8 cellular contexts compared by ENCODE assay signal in the genomic region with DNA sequence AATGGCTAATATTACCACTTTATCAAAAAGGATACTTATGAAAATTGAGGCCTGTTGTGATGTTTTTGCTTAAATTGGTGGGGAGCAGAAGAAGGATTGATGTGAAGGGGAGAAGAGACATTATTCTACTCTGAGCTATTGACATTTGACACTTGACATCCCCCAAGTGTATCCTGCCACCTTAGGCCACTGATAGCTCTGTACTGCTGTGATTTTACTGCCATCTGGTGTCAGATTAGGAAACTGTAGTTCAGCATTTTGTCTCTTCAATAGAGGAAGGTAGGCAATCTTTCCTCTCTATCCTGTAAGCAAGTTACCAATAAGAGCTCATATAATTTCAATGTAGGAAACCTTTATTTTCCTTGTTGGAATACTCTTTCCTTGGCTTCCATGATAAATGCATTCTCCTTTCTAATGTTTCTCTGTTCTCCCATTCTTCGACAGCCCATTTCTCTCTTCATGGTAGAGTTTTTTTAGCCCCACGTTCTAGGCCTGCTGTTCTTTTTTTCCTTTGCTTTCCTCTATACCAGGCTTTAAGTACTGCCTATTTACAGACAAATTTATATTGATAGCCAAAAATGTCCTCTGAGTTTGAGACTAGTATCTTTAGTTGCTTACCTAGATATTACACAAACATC. TPM values are rescaled to one million over a fixed set of nuclear protein-coding genes. Genes with fewer than 3 reads are reported as not detected.
DNase-seq lines count a peak whose midpoint lies in the region; ATAC-seq and TF ChIP-seq lines count a peak whose summit lies in the region.

No MANE protein-coding gene starts in this region.

- intact Hi-C loops in activated CD4-positive, alpha-beta T cell treated with anti-CD3 and anti-CD28 coated beads, Interleukin-2, amount 10 ng/mL, durations not matched to agents 24 days and 14 days (cut with micrococcal nuclease), result loop anchor here (5.0 to 10.0 kb wide), 3 partner anchors 45 to 1097 kb away; partner anchors contain the start of genes PPHLN1 and ZCRB1
- intact Hi-C loops in ascending aorta (cut with DNase I), result no loop called here

- no peaks in the 10 kb centered on the region for H3K4me1 ChIP-seq in ascending aorta

- no peaks in the 10 kb centered on the region for H3K27me3 ChIP-seq in ascending aorta

- no peak overlapping the region for H3K4me3 Mint-ChIP-seq in activated CD4-positive, alpha-beta T cell treated with anti-CD3 and anti-CD28 coated beads, Interleukin-2, amount 10 ng/mL, durations not matched to agents 24 days and 14 days

- H3K27ac Mint-ChIP-seq in activated CD4-positive, alpha-beta T cell treated with anti-CD3 and anti-CD28 coated beads, Interleukin-2, amount 10 ng/mL, durations not matched to agents 24 days and 14 days, result no peak overlapping the region

- no peak overlapping the region for H3K27ac ChIP-seq in ascending aorta

- no peaks in the 10 kb centered on the region for H3K9me3 Mint-ChIP-seq in activated CD4-positive, alpha-beta T cell treated with anti-CD3 and anti-CD28 coated beads, Interleukin-2, amount 10 ng/mL, durations not matched to agents 24 days and 14 days

- no peaks in the 10 kb centered on the region for H3K27me3 Mint-ChIP-seq in activated CD4-positive, alpha-beta T cell treated with anti-CD3 and anti-CD28 coated beads, Interleukin-2, amount 10 ng/mL, durations not matched to agents 24 days and 14 days

- peaks cover 13% of the 10 kb centered on the region for H3K36me3 Mint-ChIP-seq in activated CD4-positive, alpha-beta T cell treated with anti-CD3 and anti-CD28 coated beads, Interleukin-2, amount 10 ng/mL, durations not matched to agents 24 days and 14 days (ENCODE audit: low read depth)

- peak; percentile 38 to 71 (median 52) for TF ChIP-seq CTCF in ascending aorta (IDR thresholded peaks at IDR 0.05)

- peaks cover 2% of the 10 kb centered on the region for H3K4me1 Mint-ChIP-seq in activated CD4-positive, alpha-beta T cell treated with anti-CD3 and anti-CD28 coated beads, Interleukin-2, amount 10 ng/mL, durations not matched to agents 24 days and 14 days

- H3K9me3 ChIP-seq in ascending aorta, result no peaks in the 10 kb centered on the region

- H3K36me3 ChIP-seq in ascending aorta, result peaks cover 8 to 21% of the 10 kb centered on the region in 2 donors

- DNase-seq in activated CD4-positive, alpha-beta T cell treated with anti-CD3 and anti-CD28 coated beads, Interleukin-2, amount 10 ng/mL, durations not matched to agents 24 days and 14 days, result peak; percentile 80
- DNase-seq in activated CD4-positive, alpha-beta T cell treated with anti-CD3 and anti-CD28 coated beads, Interleukin-2, amount 50 U/mL, for 1 hour, result no peak
- DNase-seq in NCI-H446 treated with DMSO at 0.1 percent for 48 hours (lab: John Stamatoyannopoulos, UW) (peak; percentile 30), ascending aorta (ENCODE audit: low spot score in 2 of 2) (no peak), iPS DF 19.7 (ENCODE audit: low read depth, low spot score) (peak; percentile 48)
- peak; percentile 3 for DNase-seq in stimulated activated naive CD4-positive, alpha-beta T cell treated with Interleukin-2 at 50 U/mL for 16 hours (lab: John Stamatoyannopoulos, UW)

- no peak overlapping the region for H3K4me3 ChIP-seq in ascending aorta

- ATAC-seq in GM21367 (IDR thresholded peaks at IDR 0.05; ENCODE audit: unreplicated experiment) (peak; percentile 88), HG03469 (IDR thresholded peaks at IDR 0.05; ENCODE audit: unreplicated experiment) (peak; percentile 91)

RNA-seq across cellular contexts. Expression of gene PPHLN1, which starts 46.3 kb away (rescaled TPM):
- 92.3 and 97.5 TPM in 2 replicates for total RNA-seq in activated CD4-positive, alpha-beta T cell treated with anti-CD3 and anti-CD28 coated beads, Interleukin-2, amount 10 ng/mL, durations not matched to agents 24 days and 14 days
- 1.7 TPM for total RNA-seq in ascending aorta

RNA-seq across cellular contexts. Expression of gene ZCRB1, which starts 46.4 kb away (rescaled TPM):
- total RNA-seq in activated CD4-positive, alpha-beta T cell treated with anti-CD3 and anti-CD28 coated beads, Interleukin-2, amount 10 ng/mL, durations not matched to agents 24 days and 14 days, result 55.8 and 62.0 TPM in 2 replicates
- total RNA-seq in ascending aorta, result 4.4 TPM

Comparison
In these comparisons a context has a peak if more than half of its experiments do, and no peak if none do; other contexts are left out.
1. DNase-seq: peak in activated CD4-positive, alpha-beta T cell treated with anti-CD3 and anti-CD28 coated beads, Interleukin-2, amount 10 ng/mL, durations not matched to agents 24 days and 14 days (single experiment), NCI-H446 treated with DMSO at 0.1 percent for 48 hours (single experiment), iPS DF 19.7 (single experiment) and stimulated activated naive CD4-positive, alpha-beta T cell treated with Interleukin-2 at 50 U/mL for 16 hours (single experiment); none in activated CD4-positive, alpha-beta T cell treated with anti-CD3 and anti-CD28 coated beads, Interleukin-2, amount 50 U/mL, for 1 hour (single experiment) and ascending aorta (0 of 2).
2. RNA of gene PPHLN1, which starts 46.3 kb away (total RNA-seq): 92.3 to 97.5 TPM in activated CD4-positive, alpha-beta T cell treated with anti-CD3 and anti-CD28 coated beads, Interleukin-2, amount 10 ng/mL, durations not matched to agents 24 days and 14 days; 1.7 TPM in ascending aorta (single experiment); every median in the first group is over 10 times any median in the second.
3. RNA of gene ZCRB1, which starts 46.4 kb away (total RNA-seq): 55.8 to 62.0 TPM in activated CD4-positive, alpha-beta T cell treated with anti-CD3 and anti-CD28 coated beads, Interleukin-2, amount 10 ng/mL, durations not matched to agents 24 days and 14 days; 4.4 TPM in ascending aorta (single experiment); every median in the first group is over 10 times any median in the second.